ENCODE assay signal across 20 cellular contexts in the genomic region with DNA sequence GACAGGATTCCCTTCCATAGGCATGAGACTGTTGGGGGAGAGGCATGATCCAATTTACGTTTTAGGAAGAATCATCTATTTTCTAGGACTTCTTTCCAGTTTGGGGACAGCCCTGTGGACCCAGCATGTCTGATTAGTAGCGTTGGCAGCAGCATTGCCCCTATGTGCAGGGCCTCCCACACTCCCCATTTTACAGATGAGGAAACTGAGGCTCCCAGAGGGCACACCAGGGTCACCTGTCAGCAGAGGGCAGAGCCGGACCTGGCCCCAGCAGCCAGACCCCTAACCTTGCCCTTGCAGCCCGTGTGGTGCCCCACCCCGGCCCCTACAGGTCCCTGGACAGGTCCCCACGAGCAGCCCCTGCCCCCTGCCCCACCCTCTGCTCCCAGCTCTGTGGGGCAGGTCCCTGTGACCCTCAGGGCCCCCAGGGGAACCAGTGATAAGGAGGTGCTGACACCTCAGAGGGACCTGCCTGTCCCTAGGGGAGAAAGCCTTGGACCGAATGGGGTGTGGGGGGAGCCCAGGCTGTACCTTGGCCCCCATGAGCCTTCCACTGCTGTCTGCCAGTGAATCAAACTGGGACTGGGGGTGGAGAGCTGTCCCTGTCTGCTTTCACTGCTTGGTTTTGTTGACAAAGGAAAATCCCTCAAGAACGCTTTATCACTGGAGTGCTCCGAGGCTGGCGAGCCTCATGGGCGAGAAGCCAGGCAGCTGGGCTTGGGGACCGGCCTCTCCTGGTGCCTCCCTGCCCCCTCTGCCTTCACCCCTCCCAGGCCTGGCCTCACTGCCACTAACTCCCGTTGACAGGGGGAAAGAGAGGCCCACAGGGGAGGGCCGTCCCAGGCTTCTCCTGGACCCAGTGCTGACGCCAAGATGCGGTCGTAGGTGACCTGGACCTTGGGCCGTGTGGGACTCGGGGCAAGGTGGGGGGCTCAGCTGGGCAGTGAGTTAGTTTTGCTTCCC. TPM values are rescaled to one million over a fixed set of nuclear protein-coding genes. Genes with fewer than 3 reads are reported as not detected.
DNase-seq lines count a peak whose midpoint lies in the region; ATAC-seq, FAIRE-seq and TF ChIP-seq lines count a peak whose summit lies in the region.
"Had no signal": no experiment of that assay in that cellular context is flagged by ENCODE, and none has a peak within 500 bp of the region (broad histone marks: within the 10 kb centered on the region; RNA-seq: fewer than 3 reads in every experiment).

No MANE protein-coding gene starts in this region.

- H3K27ac ChIP-seq in WERI-Rb-1 (peak overlapping the region; percentile 62), substantia nigra (ENCODE audit: low read depth, low read length, poor library complexity, severe bottlenecking) (peak overlapping the region; percentile 87), kidney (ENCODE audit: low read depth in 2 of 2, low read length in 2 of 2) (no peak overlapping the region)
- H3K27ac ChIP-seq: epithelial cell of prostate, lower lobe of right lung, sigmoid colon, vagina had no signal

- peak; percentile 90 for ATAC-seq in left ventricle myocardium superior
- no peak for ATAC-seq in GM18517 (IDR thresholded peaks at IDR 0.05; ENCODE audit: unreplicated experiment)
- ATAC-seq: lower lobe of right lung; stimulated activated effector memory CD8-positive, alpha-beta T cell treated with anti-CD3 and anti-CD28 coated beads, Interleukin-12 subunit alpha, Interleukin-12 subunit beta, amount 100 ng/mL, for 72 hours had no signal

- no peaks in the 10 kb centered on the region for H3K9me3 ChIP-seq in WERI-Rb-1 (ENCODE audit: severe bottlenecking)
- H3K9me3 ChIP-seq in kidney (ENCODE audit: control insufficient read depth in 1 of 2, low read length in 2 of 2) = no peaks in the 10 kb centered on the region
- H3K9me3 ChIP-seq: lower lobe of right lung, sigmoid colon, vagina had no signal

- H3K4me1 ChIP-seq in kidney (ENCODE audit: control insufficient read depth in 1 of 2, insufficient read depth in 1 of 2, low read depth in 1 of 2, low read length in 2 of 2) = no peaks in the 10 kb centered on the region

- H3K36me3 ChIP-seq in WERI-Rb-1 (peaks cover 29% of the 10 kb centered on the region), kidney (ENCODE audit: control insufficient read depth in 1 of 2, insufficient read depth in 2 of 2, low read length in 2 of 2) (no peaks in the 10 kb centered on the region)
- H3K36me3 ChIP-seq: lower lobe of right lung, sigmoid colon, vagina had no signal

- H3K4me3 ChIP-seq in WERI-Rb-1 (ENCODE audit: low read depth, low read length) (no peak overlapping the region), kidney (ENCODE audit: low read length in 2 of 2) (no peak overlapping the region)
- H3K4me3 ChIP-seq: lower lobe of right lung, sigmoid colon, vagina had no signal

- DNase-seq in NCI-H2171 treated with DMSO at 0.1 percent for 48 hours (lab: John Stamatoyannopoulos, UW) (peak; percentile 13), NCI-H2171 (lab: John Stamatoyannopoulos, UW) (no peak), WERI-Rb-1 (peak; percentile 36), left ventricle myocardium superior (peak; percentile 83), substantia nigra (lab: John Stamatoyannopoulos, UW) (peak in 48 of 49 donors; percentile 24 to 91 (median 74)), kidney (no peak), cerebellar cortex (ENCODE audit: low spot score) (no peak)
- DNase-seq: activated CD4-positive, alpha-beta T cell treated with anti-CD3 and anti-CD28 coated beads for 1 hour; activated T-cell treated with anti-CD3 and anti-CD28 coated beads, Interleukin-2, amount 50 U/mL, for 1 hour; lower lobe of right lung; MV-4-11; NCI-H446 treated with DMSO at 0.1 percent for 48 hours; sigmoid colon had no signal

- no peaks in the 10 kb centered on the region for H3K27me3 ChIP-seq in WERI-Rb-1 (ENCODE audit: insufficient read depth, low read depth, severe bottlenecking)
- H3K27me3 ChIP-seq: vagina had no signal

- no peak overlapping the region for H3K9ac ChIP-seq in kidney (ENCODE audit: low read length in 2 of 2)

- no peak for TF ChIP-seq CTCF in WERI-Rb-1 (IDR thresholded peaks at IDR 0.05; ENCODE audit: low read depth, low read length)
- no peak for TF ChIP-seq CTCF in kidney (IDR thresholded peaks at IDR 0.05; ENCODE audit: borderline replicate concordance, extremely low read depth, insufficient read depth)

- intact Hi-C loops in left ventricle myocardium superior (cut with micrococcal nuclease) = no loop called here
- intact Hi-C loops in kidney (cut with DNase I) = no loop called here

- no peak for FAIRE-seq in kidney (lab: Jason Lieb, UNC)
- FAIRE-seq: GM18507 had no signal

RNA-seq across cellular contexts. Expression of gene CCDC27, which starts 39.4 kb away (rescaled TPM):
- total RNA-seq in left ventricle myocardium superior = not detected
- not detected for total RNA-seq in kidney
- not detected for polyA plus RNA-seq in kidney (ENCODE audit: insufficient read depth, low read depth, low replicate concordance)
- total RNA-seq: lower lobe of right lung; sigmoid colon; T-helper 1 cell treated with Interleukin-12 subunit alpha and Interleukin-12 subunit beta and Interleukin-4 antibody, amounts not matched to agents 30 ng/mL and 1 ng/mL, for 36 hours; vagina had no signal
- polyA plus RNA-seq: neural cell, sigmoid colon had no signal

RNA-seq across cellular contexts. Expression of gene SMIM1, which starts 59.7 kb away (rescaled TPM):
- total RNA-seq in left ventricle myocardium superior (15.3 TPM), kidney (7.0 TPM)
- 49.5 TPM for polyA plus RNA-seq in kidney (ENCODE audit: insufficient read depth, low read depth, low replicate concordance)
- total RNA-seq: T-helper 1 cell treated with Interleukin-12 subunit alpha and Interleukin-12 subunit beta and Interleukin-4 antibody, amounts not matched to agents 30 ng/mL and 1 ng/mL, for 36 hours; vagina had no signal
- polyA plus RNA-seq: neural cell had no signal

Comparison
In these comparisons a context has a peak if more than half of its experiments do, and no peak if none do; other contexts are left out.
1. DNase-seq: peak in NCI-H2171 treated with DMSO at 0.1 percent for 48 hours (single experiment), WERI-Rb-1 (single experiment), left ventricle myocardium superior (single experiment) and substantia nigra (48 of 49); none in NCI-H2171 (single experiment), kidney (single experiment) and cerebellar cortex (single experiment).
2. H3K27ac ChIP-seq: peak in WERI-Rb-1 (single experiment) and substantia nigra (single experiment); none in kidney (0 of 2).